8 cellular contexts compared by ENCODE assay signal in genomic region chr16:85613609-85614337, GRCh38. TPM values are rescaled to one million over a fixed set of nuclear protein-coding genes. Genes with fewer than 3 reads are reported as not detected.
DNase-seq lines count a peak whose midpoint lies in the region.

No MANE protein-coding gene starts in this region.

- intact Hi-C loops in head of caudate nucleus (cut with DNase I) = loop anchor here (10.0 kb wide), 1 partner anchor 189 kb away; no protein-coding TSS in a partner anchor
- intact Hi-C loops in posterior vena cava (cut with DNase I) = loop anchor here (10.0 kb wide), 2 partner anchors 339 to 499 kb away; partner anchors contain the start of gene CIBAR2 (in 1 of the 2)

- CTCF ChIA-PET in activated CD4-positive, alpha-beta memory T cell treated with anti-CD3 and anti-CD28 coated beads, Interleukin-2, amount 10 ng/mL, durations not matched to agents 7 days and 5 days (lab: Charles Lee) = interaction anchor here (0.7 to 2.3 kb wide), 5 partner anchors 57 to 1109 kb away, joined by 3 to 15 read pairs (median 3); partner anchors contain the start of gene MEAK7

- H3K27ac Mint-ChIP-seq in activated CD4-positive, alpha-beta memory T cell treated with anti-CD3 and anti-CD28 coated beads, Interleukin-2, amount 10 ng/mL, durations not matched to agents 7 days and 5 days = no peak overlapping the region

- no peaks in the 10 kb centered on the region for H3K9me3 Mint-ChIP-seq in activated CD4-positive, alpha-beta memory T cell treated with anti-CD3 and anti-CD28 coated beads, Interleukin-2, amount 10 ng/mL, durations not matched to agents 7 days and 5 days

- H3K4me3 Mint-ChIP-seq in activated CD4-positive, alpha-beta memory T cell treated with anti-CD3 and anti-CD28 coated beads, Interleukin-2, amount 10 ng/mL, durations not matched to agents 7 days and 5 days = peak overlapping the region; percentile 37

- H3K4me1 Mint-ChIP-seq in activated CD4-positive, alpha-beta memory T cell treated with anti-CD3 and anti-CD28 coated beads, Interleukin-2, amount 10 ng/mL, durations not matched to agents 7 days and 5 days = peaks cover 46% of the 10 kb centered on the region

- no peaks in the 10 kb centered on the region for H3K36me3 Mint-ChIP-seq in activated CD4-positive, alpha-beta memory T cell treated with anti-CD3 and anti-CD28 coated beads, Interleukin-2, amount 10 ng/mL, durations not matched to agents 7 days and 5 days (ENCODE audit: low read depth)

- POLR2A ChIA-PET in activated CD4-positive, alpha-beta memory T cell treated with anti-CD3 and anti-CD28 coated beads, Interleukin-2, amount 10 ng/mL, durations not matched to agents 7 days and 5 days (lab: Charles Lee) = interaction anchor here (1.5 to 5.3 kb wide), 3 partner anchors 59 to 193 kb away, joined by 5 to 41 read pairs (median 16); no protein-coding TSS in a partner anchor

- peaks cover 11% of the 10 kb centered on the region for H3K27me3 Mint-ChIP-seq in activated CD4-positive, alpha-beta memory T cell treated with anti-CD3 and anti-CD28 coated beads, Interleukin-2, amount 10 ng/mL, durations not matched to agents 7 days and 5 days

- DNase-seq in SIG-M5 treated with dmso at 0.1 percent for 504 hours (lab: John Stamatoyannopoulos, UW; ENCODE audit: unreplicated experiment) (peak; percentile 63), SIG-M5 (lab: John Stamatoyannopoulos, UW) (no peak), NCI-H1436 treated with DMSO at 0.1 percent for 48 hours (lab: John Stamatoyannopoulos, UW) (peak; percentile 41), head of caudate nucleus (peak in 29 of 42 donors; percentile 36 to 78 (median 45)), posterior vena cava (ENCODE audit: low spot score) (peak; percentile 89), pons (ENCODE audit: low spot score) (no peak), Ammon's horn (ENCODE audit: low spot score) (no peak)
- peak; percentile 26 for DNase-seq in activated CD4-positive, alpha-beta memory T cell treated with anti-CD3 and anti-CD28 coated beads, Interleukin-2, amount 10 ng/mL, durations not matched to agents 7 days and 5 days

RNA-seq across cellular contexts. Expression of gene GSE1, which starts 0.7 kb away (rescaled TPM):
- total RNA-seq in activated CD4-positive, alpha-beta memory T cell treated with anti-CD3 and anti-CD28 coated beads, Interleukin-2, amount 10 ng/mL, durations not matched to agents 7 days and 5 days = 10 to 100 TPM; 18.4 to 19.8 TPM
- total RNA-seq in posterior vena cava = 10 to 100 TPM; 57.2 to 62.5 TPM

Comparison
In these comparisons a context has a peak if more than half of its experiments do, and no peak if none do; other contexts are left out.
1. DNase-seq: peak in SIG-M5 treated with dmso at 0.1 percent for 504 hours (single experiment), NCI-H1436 treated with DMSO at 0.1 percent for 48 hours (single experiment), activated CD4-positive, alpha-beta memory T cell treated with anti-CD3 and anti-CD28 coated beads, Interleukin-2, amount 10 ng/mL, durations not matched to agents 7 days and 5 days (single experiment), head of caudate nucleus (29 of 42) and posterior vena cava (single experiment); none in SIG-M5 (single experiment), pons (single experiment) and Ammon's horn (single experiment).